8 cellular contexts compared by ENCODE assay signal in genomic region chr19:46850228-46851203, GRCh38. TPM values are rescaled to one million over a fixed set of nuclear protein-coding genes. Genes with fewer than 3 reads are reported as not detected.
DNase-seq lines count a peak whose midpoint lies in the region; ATAC-seq, FAIRE-seq and TF ChIP-seq lines count a peak whose summit lies in the region.

AP2S1 (minus strand) TSS chr19:46850846; CDS start chr19:46850766, 80 bp downstream.

- peak within 1 kb of the TSS; percentile 74 for H2AFZ ChIP-seq in Loucy (ENCODE audit: low read length)

- H3K79me2 ChIP-seq in Loucy (ENCODE audit: insufficient read depth, low read length), result peaks cover 15% of the 10 kb centered on the region

- H4K20me1 ChIP-seq in Loucy (ENCODE audit: insufficient read depth, low read length, poor library complexity, severe bottlenecking), result no peaks in the 10 kb centered on the region

- peak within 1 kb of the TSS; percentile 95 for H3K4me2 ChIP-seq in Loucy (ENCODE audit: low read depth, low read length, poor library complexity, severe bottlenecking)

- intact Hi-C loops in natural killer cell (cut with micrococcal nuclease), result loop anchor here (10.0 kb wide), 1 partner anchor 424 kb away; the partner anchor contains the start of gene INAFM1

- H3K27me3 ChIP-seq in Loucy (ENCODE audit: insufficient read depth, low read length, poor library complexity, severe bottlenecking), result no peaks in the 10 kb centered on the region

- TF ChIP-seq POLR2A in H54 (IDR thresholded peaks at IDR 0.05; ENCODE audit: low read depth, low read length), result peak; percentile 46; the same call in 1 of the 2 replicates
- peak; percentile 66 for TF ChIP-seq POLR2A in Raji (IDR thresholded peaks at IDR 0.05; ENCODE audit: insufficient read depth, low read depth, low read length)

- H3K27me3 Mint-ChIP-seq in natural killer cell (ENCODE audit: low read depth in 2 of 2), result no peaks in the 10 kb centered on the region

- no peaks in the 10 kb centered on the region for H3K9me3 ChIP-seq in Loucy (ENCODE audit: insufficient read depth, low read depth, low read length)

- H3K9ac ChIP-seq in Loucy (ENCODE audit: low read depth, low read length, poor library complexity, severe bottlenecking), result peak within 1 kb of the TSS; percentile 89

- H3K4me3 ChIP-seq in Loucy (ENCODE audit: low read length, poor library complexity, severe bottlenecking), result peak within 1 kb of the TSS; percentile 95

- peak; percentile 91 to 96 (median 91) for ATAC-seq in natural killer cell

- no peak for TF ChIP-seq CTCF in Loucy (conservative IDR thresholded peaks at IDR 0.05; ENCODE audit: low read length)
- TF ChIP-seq CTCF in natural killer cell (IDR thresholded peaks at IDR 0.05), result no peak

- peaks cover 13% of the 10 kb centered on the region for H3K4me1 ChIP-seq in Loucy (ENCODE audit: insufficient read depth, low read length, poor library complexity, severe bottlenecking)

- peaks cover 4% of the 10 kb centered on the region for H3K36me3 Mint-ChIP-seq in natural killer cell

- H3K36me3 ChIP-seq in Loucy (ENCODE audit: insufficient read depth, low read length), result no peaks in the 10 kb centered on the region

- peak within 1 kb of the TSS; percentile 94 for H3K4me3 Mint-ChIP-seq in natural killer cell

- peaks cover 17 to 29% of the 10 kb centered on the region in 2 donors for H3K4me1 Mint-ChIP-seq in natural killer cell

- no peaks in the 10 kb centered on the region for H3K9me3 Mint-ChIP-seq in natural killer cell

- peak; percentile 99 for DNase-seq in EL
- peak; percentile 59 for DNase-seq in H54 (ENCODE audit: insufficient read length, low spot score)
- peak; percentile 87 for DNase-seq in activated T-helper 9 cell treated with anti-CD3 and anti-CD28 coated beads, Interleukin-2, amount 50 U/mL, for 16 hours (ENCODE audit: low read depth)
- peak; percentile 99 for DNase-seq in fibroblast of peridontal ligament (ENCODE audit: extremely low read depth)
- DNase-seq in natural killer cell, result peak; percentile 83
- DNase-seq in stimulated activated naive CD4-positive, alpha-beta T cell treated with Interleukin-2 at 50 U/mL for 16 hours (lab: John Stamatoyannopoulos, UW), result peak; percentile 94

- H3K9me2 ChIP-seq in Loucy (replicated peaks; ENCODE audit: low read depth, low read length), result no peaks in the 10 kb centered on the region

- peak; percentile 93 for FAIRE-seq in H54 (lab: Jason Lieb, UNC)

- H3F3A ChIP-seq in Loucy (ENCODE audit: low read depth), result no peaks in the 10 kb centered on the region

- H3K27ac Mint-ChIP-seq in natural killer cell, result peak within 1 kb of the TSS; percentile 84 to 95

RNA-seq across cellular contexts. Expression of gene AP2S1, which starts in this region (rescaled TPM):
- total RNA-seq in natural killer cell, result 10 to 100 TPM; 45.0 to 49.1 (median 45.4) TPM

Comparison
In these comparisons a context has a peak if more than half of its experiments do, and no peak if none do; other contexts are left out.
1. Peak in every context shown above with its lines: DNase-seq, ATAC-seq and H3K4me3 ChIP-seq.